In the genomic region with DNA sequence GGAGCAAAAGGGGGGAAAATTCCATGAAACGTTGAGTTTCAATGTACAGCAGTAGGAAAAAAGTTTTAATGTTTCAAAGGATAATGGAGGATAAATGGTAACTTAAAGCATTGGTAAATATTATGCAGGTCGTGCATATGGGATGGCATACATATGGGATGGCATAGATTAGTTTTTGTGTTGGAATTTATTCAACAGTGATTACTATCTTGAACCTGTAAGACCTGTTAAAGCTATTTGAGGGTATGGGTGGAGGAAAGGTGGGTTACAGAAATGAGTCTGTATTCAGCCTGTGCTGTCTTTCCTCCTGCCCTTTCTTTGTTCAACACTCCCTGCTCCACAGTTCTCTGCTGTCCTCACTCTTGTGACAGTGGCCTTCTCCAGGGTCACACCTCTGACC, we compare ENCODE assay signal across 1 cellular context.
TF ChIP-seq lines count a peak whose summit lies in the region.

No MANE protein-coding gene starts in this region.

TF ChIP-seq in IMR-90, 13 proteins besides CTCF, POLR2A, EP300 and RAD21:
- TF ChIP-seq RFX5 (IDR thresholded peaks at IDR 0.05; ENCODE audit: low read depth, low read length), result no peak
- TF ChIP-seq MAZ (IDR thresholded peaks at IDR 0.05; ENCODE audit: borderline replicate concordance, low read depth, low read length), result no peak
- TF ChIP-seq NFE2L2 (IDR thresholded peaks at IDR 0.05; ENCODE audit: low read depth, low read length), result no peak
- TF ChIP-seq SMC3 (IDR thresholded peaks at IDR 0.05; ENCODE audit: low read depth, low read length), result no peak
- TF ChIP-seq BHLHE40 (IDR thresholded peaks at IDR 0.05; ENCODE audit: low read depth, low read length), result no peak
- no peak for TF ChIP-seq MXI1 (IDR thresholded peaks at IDR 0.05; ENCODE audit: borderline replicate concordance, low read depth, low read length)
- TF ChIP-seq CEBPB (IDR thresholded peaks at IDR 0.05; ENCODE audit: low read depth, low read length), result no peak
- TF ChIP-seq, protein P1, sequence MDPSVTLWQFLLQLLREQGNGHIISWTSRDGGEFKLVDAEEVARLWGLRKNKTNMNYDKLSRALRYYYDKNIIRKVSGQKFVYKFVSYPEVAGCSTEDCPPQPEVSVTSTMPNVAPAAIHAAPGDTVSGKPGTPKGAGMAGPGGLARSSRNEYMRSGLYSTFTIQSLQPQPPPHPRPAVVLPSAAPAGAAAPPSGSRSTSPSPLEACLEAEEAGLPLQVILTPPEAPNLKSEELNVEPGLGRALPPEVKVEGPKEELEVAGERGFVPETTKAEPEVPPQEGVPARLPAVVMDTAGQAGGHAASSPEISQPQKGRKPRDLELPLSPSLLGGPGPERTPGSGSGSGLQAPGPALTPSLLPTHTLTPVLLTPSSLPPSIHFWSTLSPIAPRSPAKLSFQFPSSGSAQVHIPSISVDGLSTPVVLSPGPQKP (IDR thresholded peaks at IDR 0.05; ENCODE audit: borderline replicate concordance, low read depth, low read length), result no peak
- TF ChIP-seq RCOR1 (IDR thresholded peaks at IDR 0.05; ENCODE audit: insufficient replicate concordance, low read length), result no peak
- TF ChIP-seq CHD1 (IDR thresholded peaks at IDR 0.05; ENCODE audit: low read depth, low read length), result no peak
- no peak for TF ChIP-seq FOS (IDR thresholded peaks at IDR 0.05; ENCODE audit: low read depth, low read length)
